ENCODE assay signal across 1 cellular context in the genomic region with DNA sequence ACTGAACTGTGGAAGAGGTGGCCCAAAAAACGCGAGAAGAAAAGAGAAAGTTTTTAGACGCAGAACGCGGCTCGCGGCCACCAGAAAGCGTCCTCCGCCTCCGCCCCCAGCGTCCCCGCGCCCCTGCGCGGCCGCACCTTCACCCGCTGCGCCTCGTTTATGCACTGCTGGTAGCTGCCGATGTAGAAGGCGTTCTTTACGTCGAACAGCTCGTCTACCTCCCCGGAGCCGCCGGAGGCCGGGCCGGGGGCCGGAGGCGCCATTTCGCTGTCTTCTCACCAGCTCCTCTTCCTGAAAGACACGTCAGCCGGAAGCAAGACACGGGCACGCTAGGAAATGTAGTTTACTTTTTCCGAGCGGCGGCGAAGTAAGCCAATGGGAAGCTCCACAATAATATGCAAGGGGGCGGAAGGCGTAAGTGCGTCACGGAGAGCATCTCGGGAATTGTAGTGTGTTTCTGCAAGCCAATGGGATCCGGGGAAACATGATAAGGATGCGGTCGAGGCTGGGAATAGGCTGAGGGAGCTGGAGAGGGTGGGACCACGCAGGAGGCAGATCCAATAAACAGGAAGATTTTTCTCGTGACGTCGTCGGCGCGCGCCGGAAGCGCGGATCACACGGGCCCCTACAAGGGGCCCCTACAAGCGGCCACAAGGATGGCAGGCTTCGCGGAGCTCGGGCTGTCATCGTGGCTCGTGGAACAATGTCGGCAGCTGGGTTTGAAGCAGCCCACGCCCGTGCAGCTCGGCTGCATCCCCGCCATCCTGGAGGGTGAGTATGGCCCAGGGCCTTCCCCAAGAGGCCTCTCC.
TF ChIP-seq lines count a peak whose summit lies in the region.

A gene (minus strand): TSS at position 302 of the 809 bp plus-strand sequence. CDS start 39 bp downstream, at position 263.
A gene with protein sequence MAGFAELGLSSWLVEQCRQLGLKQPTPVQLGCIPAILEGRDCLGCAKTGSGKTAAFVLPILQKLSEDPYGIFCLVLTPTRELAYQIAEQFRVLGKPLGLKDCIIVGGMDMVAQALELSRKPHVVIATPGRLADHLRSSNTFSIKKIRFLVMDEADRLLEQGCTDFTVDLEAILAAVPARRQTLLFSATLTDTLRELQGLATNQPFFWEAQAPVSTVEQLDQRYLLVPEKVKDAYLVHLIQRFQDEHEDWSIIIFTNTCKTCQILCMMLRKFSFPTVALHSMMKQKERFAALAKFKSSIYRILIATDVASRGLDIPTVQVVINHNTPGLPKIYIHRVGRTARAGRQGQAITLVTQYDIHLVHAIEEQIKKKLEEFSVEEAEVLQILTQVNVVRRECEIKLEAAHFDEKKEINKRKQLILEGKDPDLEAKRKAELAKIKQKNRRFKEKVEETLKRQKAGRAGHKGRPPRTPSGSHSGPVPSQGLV (plus strand): TSS at position 630 of the 809 bp plus-strand sequence. CDS start 27 bp downstream, at position 657.

TF ChIP-seq in K562, 482 proteins besides CTCF, POLR2A, EP300 and RAD21 (continued from another document and continues in another):
- TF ChIP-seq JUN (IDR thresholded peaks at IDR 0.05; ENCODE audit: borderline replicate concordance, low read depth, low read length): peak; percentile 36; the same call in 1 of the 2 replicates
- no peak for TF ChIP-seq JUN (CRISPR knock-in tag; IDR thresholded peaks at IDR 0.05; ENCODE audit: borderline replicate concordance)
- TF ChIP-seq NRF1 (conservative IDR thresholded peaks at IDR 0.05 in 1 of 2, IDR thresholded peaks at IDR 0.05 in 1 of 2): peak; percentile 56 to 64
- no peak for TF ChIP-seq ZFP36 (IDR thresholded peaks at IDR 0.05; ENCODE audit: low read depth, low read length, partially characterized antibody)
- TF ChIP-seq BCOR (IDR thresholded peaks at IDR 0.05): no peak; the same call in 1 of the 2 replicates
- TF ChIP-seq TSC22D4 (tag; IDR thresholded peaks at IDR 0.05): no peak
- TF ChIP-seq PPARD (CRISPR knock-in tag; IDR thresholded peaks at IDR 0.05): no peak
- TF ChIP-seq, protein P1, sequence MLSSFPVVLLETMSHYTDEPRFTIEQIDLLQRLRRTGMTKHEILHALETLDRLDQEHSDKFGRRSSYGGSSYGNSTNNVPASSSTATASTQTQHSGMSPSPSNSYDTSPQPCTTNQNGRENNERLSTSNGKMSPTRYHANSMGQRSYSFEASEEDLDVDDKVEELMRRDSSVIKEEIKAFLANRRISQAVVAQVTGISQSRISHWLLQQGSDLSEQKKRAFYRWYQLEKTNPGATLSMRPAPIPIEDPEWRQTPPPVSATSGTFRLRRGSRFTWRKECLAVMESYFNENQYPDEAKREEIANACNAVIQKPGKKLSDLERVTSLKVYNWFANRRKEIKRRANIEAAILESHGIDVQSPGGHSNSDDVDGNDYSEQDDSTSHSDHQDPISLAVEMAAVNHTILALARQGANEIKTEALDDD (IDR thresholded peaks at IDR 0.05): no peak
- TF ChIP-seq CBFA2T3 (IDR thresholded peaks at IDR 0.05): no peak
- no peak for TF ChIP-seq MIER1 (IDR thresholded peaks at IDR 0.05; ENCODE audit: low read depth)
- TF ChIP-seq FUS (optimal IDR thresholded peaks at IDR 0.05; ENCODE audit: low read depth, low read length): no peak
- no peak for TF ChIP-seq ZBTB17 (CRISPR knock-in tag; IDR thresholded peaks at IDR 0.05)
- no peak for TF ChIP-seq PURB (CRISPR knock-in tag; IDR thresholded peaks at IDR 0.05; ENCODE audit: low read depth)
- TF ChIP-seq ZNF174 (CRISPR knock-in tag; IDR thresholded peaks at IDR 0.05): no peak
- peak; percentile 59; the same call in 1 of the 2 replicates for TF ChIP-seq ZNF583 (CRISPR knock-in tag; IDR thresholded peaks at IDR 0.05)
- TF ChIP-seq, protein P2, sequence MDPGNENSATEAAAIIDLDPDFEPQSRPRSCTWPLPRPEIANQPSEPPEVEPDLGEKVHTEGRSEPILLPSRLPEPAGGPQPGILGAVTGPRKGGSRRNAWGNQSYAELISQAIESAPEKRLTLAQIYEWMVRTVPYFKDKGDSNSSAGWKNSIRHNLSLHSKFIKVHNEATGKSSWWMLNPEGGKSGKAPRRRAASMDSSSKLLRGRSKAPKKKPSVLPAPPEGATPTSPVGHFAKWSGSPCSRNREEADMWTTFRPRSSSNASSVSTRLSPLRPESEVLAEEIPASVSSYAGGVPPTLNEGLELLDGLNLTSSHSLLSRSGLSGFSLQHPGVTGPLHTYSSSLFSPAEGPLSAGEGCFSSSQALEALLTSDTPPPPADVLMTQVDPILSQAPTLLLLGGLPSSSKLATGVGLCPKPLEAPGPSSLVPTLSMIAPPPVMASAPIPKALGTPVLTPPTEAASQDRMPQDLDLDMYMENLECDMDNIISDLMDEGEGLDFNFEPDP (CRISPR knock-in tag; IDR thresholded peaks at IDR 0.05): no peak
- no peak for TF ChIP-seq IRF2 (CRISPR knock-in tag; IDR thresholded peaks at IDR 0.05)
- TF ChIP-seq KAT7 (CRISPR knock-in tag; IDR thresholded peaks at IDR 0.05; ENCODE audit: borderline replicate concordance): peak; percentile 54; the same call in 1 of the 2 replicates
- TF ChIP-seq, protein P3, sequence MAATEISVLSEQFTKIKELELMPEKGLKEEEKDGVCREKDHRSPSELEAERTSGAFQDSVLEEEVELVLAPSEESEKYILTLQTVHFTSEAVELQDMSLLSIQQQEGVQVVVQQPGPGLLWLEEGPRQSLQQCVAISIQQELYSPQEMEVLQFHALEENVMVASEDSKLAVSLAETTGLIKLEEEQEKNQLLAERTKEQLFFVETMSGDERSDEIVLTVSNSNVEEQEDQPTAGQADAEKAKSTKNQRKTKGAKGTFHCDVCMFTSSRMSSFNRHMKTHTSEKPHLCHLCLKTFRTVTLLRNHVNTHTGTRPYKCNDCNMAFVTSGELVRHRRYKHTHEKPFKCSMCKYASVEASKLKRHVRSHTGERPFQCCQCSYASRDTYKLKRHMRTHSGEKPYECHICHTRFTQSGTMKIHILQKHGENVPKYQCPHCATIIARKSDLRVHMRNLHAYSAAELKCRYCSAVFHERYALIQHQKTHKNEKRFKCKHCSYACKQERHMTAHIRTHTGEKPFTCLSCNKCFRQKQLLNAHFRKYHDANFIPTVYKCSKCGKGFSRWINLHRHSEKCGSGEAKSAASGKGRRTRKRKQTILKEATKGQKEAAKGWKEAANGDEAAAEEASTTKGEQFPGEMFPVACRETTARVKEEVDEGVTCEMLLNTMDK (IDR thresholded peaks at IDR 0.05; ENCODE audit: borderline replicate concordance, insufficient read depth, low read depth, low read length, poor library complexity, severe bottlenecking): no peak
- TF ChIP-seq CHD2 (IDR thresholded peaks at IDR 0.05; ENCODE audit: low read depth, low read length): peak; percentile 82
- TF ChIP-seq HDAC6 (IDR thresholded peaks at IDR 0.05; ENCODE audit: low read depth, low read length): no peak
- no peak for TF ChIP-seq ILF3 (IDR thresholded peaks at IDR 0.05; ENCODE audit: borderline replicate concordance)
- TF ChIP-seq, protein P4, sequence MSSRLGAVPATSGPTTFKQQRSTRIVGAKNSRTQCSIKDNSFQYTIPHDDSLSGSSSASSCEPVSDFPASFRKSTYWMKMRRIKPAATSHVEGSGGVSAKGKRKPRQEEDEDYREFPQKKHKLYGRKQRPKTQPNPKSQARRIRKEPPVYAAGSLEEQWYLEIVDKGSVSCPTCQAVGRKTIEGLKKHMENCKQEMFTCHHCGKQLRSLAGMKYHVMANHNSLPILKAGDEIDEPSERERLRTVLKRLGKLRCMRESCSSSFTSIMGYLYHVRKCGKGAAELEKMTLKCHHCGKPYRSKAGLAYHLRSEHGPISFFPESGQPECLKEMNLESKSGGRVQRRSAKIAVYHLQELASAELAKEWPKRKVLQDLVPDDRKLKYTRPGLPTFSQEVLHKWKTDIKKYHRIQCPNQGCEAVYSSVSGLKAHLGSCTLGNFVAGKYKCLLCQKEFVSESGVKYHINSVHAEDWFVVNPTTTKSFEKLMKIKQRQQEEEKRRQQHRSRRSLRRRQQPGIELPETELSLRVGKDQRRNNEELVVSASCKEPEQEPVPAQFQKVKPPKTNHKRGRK (tag; IDR thresholded peaks at IDR 0.05): no peak
- TF ChIP-seq EWSR1 (IDR thresholded peaks at IDR 0.05; ENCODE audit: borderline replicate concordance, low read depth, partially characterized antibody): no peak
- no peak for TF ChIP-seq RBM17 (IDR thresholded peaks at IDR 0.05; ENCODE audit: borderline replicate concordance, low read depth, low read length)
- no peak for TF ChIP-seq SPI1 (IDR thresholded peaks at IDR 0.05; ENCODE audit: borderline replicate concordance, low read depth, low read length)
- TF ChIP-seq SNIP1 (IDR thresholded peaks at IDR 0.05; ENCODE audit: low read depth): no peak
- TF ChIP-seq LARP7 (IDR thresholded peaks at IDR 0.05): no peak
- TF ChIP-seq, protein P5, sequence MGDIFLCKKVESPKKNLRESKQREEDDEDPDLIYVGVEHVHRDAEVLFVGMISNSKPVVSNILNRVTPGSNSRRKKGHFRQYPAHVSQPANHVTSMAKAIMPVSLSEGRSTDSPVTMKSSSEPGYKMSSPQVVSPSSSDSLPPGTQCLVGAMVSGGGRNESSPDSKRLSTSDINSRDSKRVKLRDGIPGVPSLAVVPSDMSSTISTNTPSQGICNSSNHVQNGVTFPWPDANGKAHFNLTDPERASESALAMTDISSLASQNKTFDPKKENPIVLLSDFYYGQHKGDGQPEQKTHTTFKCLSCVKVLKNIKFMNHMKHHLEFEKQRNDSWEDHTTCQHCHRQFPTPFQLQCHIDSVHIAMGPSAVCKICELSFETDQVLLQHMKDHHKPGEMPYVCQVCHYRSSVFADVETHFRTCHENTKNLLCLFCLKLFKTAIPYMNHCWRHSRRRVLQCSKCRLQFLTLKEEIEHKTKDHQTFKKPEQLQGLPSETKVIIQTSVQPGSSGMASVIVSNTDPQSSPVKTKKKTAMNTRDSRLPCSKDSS (IDR thresholded peaks at IDR 0.05; ENCODE audit: low read depth, partially characterized antibody): no peak
- peak; percentile 93 for TF ChIP-seq POLR2H (tag; IDR thresholded peaks at IDR 0.05; ENCODE audit: low read depth)
- TF ChIP-seq POLR3G (IDR thresholded peaks at IDR 0.05; ENCODE audit: extremely low read depth, insufficient read length, insufficient replicate concordance): no peak
- TF ChIP-seq ZNF785 (CRISPR knock-in tag; IDR thresholded peaks at IDR 0.05): no peak
- no peak for TF ChIP-seq DDX20 (tag; IDR thresholded peaks at IDR 0.05; ENCODE audit: low read depth)
- no peak for TF ChIP-seq ZFP30 (CRISPR knock-in tag; IDR thresholded peaks at IDR 0.05; ENCODE audit: borderline replicate concordance)
- 0 out of 2 replicates have a peak, but pooled peaks have one; percentile 3 for TF ChIP-seq NR2F6 (CRISPR knock-in tag; IDR thresholded peaks at IDR 0.05)
- TF ChIP-seq, protein P6, sequence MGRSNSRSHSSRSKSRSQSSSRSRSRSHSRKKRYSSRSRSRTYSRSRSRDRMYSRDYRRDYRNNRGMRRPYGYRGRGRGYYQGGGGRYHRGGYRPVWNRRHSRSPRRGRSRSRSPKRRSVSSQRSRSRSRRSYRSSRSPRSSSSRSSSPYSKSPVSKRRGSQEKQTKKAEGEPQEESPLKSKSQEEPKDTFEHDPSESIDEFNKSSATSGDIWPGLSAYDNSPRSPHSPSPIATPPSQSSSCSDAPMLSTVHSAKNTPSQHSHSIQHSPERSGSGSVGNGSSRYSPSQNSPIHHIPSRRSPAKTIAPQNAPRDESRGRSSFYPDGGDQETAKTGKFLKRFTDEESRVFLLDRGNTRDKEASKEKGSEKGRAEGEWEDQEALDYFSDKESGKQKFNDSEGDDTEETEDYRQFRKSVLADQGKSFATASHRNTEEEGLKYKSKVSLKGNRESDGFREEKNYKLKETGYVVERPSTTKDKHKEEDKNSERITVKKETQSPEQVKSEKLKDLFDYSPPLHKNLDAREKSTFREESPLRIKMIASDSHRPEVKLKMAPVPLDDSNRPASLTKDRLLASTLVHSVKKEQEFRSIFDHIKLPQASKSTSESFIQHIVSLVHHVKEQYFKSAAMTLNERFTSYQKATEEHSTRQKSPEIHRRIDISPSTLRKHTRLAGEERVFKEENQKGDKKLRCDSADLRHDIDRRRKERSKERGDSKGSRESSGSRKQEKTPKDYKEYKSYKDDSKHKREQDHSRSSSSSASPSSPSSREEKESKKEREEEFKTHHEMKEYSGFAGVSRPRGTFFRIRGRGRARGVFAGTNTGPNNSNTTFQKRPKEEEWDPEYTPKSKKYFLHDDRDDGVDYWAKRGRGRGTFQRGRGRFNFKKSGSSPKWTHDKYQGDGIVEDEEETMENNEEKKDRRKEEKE (IDR thresholded peaks at IDR 0.05; ENCODE audit: borderline replicate concordance in 1 of 2, control insufficient read depth in 1 of 2, low read depth in 2 of 2, low read length in 1 of 2): no peak
- no peak for TF ChIP-seq MYBL2 (IDR thresholded peaks at IDR 0.05; ENCODE audit: low read depth)
- no peak for TF ChIP-seq MYBL2 (CRISPR knock-in tag; IDR thresholded peaks at IDR 0.05; ENCODE audit: borderline replicate concordance)
- TF ChIP-seq, protein P7, sequence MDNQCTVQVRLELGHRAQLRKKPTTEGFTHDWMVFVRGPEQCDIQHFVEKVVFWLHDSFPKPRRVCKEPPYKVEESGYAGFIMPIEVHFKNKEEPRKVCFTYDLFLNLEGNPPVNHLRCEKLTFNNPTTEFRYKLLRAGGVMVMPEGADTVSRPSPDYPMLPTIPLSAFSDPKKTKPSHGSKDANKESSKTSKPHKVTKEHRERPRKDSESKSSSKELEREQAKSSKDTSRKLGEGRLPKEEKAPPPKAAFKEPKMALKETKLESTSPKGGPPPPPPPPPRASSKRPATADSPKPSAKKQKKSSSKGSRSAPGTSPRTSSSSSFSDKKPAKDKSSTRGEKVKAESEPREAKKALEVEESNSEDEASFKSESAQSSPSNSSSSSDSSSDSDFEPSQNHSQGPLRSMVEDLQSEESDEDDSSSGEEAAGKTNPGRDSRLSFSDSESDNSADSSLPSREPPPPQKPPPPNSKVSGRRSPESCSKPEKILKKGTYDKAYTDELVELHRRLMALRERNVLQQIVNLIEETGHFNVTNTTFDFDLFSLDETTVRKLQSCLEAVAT (IDR thresholded peaks at IDR 0.05): peak; percentile 52 to 99; a peak in 2 of 4 replicates
- TF ChIP-seq SRSF7 (optimal IDR thresholded peaks at IDR 0.05; ENCODE audit: low read depth, low read length): no peak
- TF ChIP-seq, protein P8, sequence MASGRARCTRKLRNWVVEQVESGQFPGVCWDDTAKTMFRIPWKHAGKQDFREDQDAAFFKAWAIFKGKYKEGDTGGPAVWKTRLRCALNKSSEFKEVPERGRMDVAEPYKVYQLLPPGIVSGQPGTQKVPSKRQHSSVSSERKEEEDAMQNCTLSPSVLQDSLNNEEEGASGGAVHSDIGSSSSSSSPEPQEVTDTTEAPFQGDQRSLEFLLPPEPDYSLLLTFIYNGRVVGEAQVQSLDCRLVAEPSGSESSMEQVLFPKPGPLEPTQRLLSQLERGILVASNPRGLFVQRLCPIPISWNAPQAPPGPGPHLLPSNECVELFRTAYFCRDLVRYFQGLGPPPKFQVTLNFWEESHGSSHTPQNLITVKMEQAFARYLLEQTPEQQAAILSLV (tag; IDR thresholded peaks at IDR 0.05): no peak
- TF ChIP-seq RUNX1 (IDR thresholded peaks at IDR 0.05; ENCODE audit: low read depth): no peak
- peak; percentile 75 for TF ChIP-seq RBM39 (optimal IDR thresholded peaks at IDR 0.05; ENCODE audit: low read depth, low read length)
- TF ChIP-seq ZNF766 (CRISPR knock-in tag; conservative IDR thresholded peaks at IDR 0.05): no peak; the same call in 1 of the 2 replicates
- no peak for TF ChIP-seq ZNF12 (CRISPR knock-in tag; IDR thresholded peaks at IDR 0.05)
- TF ChIP-seq SRF (CRISPR knock-in tag; IDR thresholded peaks at IDR 0.05): no peak
